ENCODE assay signal across 9 cellular contexts in the genomic region with DNA sequence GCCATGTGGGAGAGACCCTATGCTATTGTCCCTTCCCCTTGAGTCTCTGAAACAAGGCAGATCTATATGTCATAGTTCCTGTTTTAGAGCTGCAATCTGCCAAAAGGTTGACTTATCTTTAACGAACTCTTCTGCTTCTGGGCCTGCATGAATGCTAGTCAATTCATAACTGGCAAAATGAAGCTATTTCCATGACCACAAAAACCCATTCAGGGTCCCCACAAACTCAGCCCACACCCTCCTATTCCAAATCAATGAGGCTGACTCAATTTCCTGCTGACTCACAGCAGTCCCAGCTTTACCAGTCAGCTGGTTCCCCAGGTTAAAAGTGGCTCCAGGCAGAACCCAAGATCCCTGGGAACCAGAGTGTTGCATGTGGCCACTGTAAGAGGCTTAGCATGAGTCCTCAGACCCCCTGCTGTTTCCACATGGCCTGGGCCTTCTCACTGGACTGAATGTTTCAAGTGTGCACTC. TPM values are rescaled to one million over a fixed set of nuclear protein-coding genes. Genes with fewer than 3 reads are reported as not detected.
DNase-seq lines count a peak whose midpoint lies in the region; ATAC-seq, FAIRE-seq and TF ChIP-seq lines count a peak whose summit lies in the region.
"Had no signal": no experiment of that assay in that cellular context is flagged by ENCODE, and none has a peak within 500 bp of the region (broad histone marks: within the 10 kb centered on the region; RNA-seq: fewer than 3 reads in every experiment).

No MANE protein-coding gene starts in this region.

- POLR2A ChIA-PET in H1 (lab: Charles Lee; ENCODE audit: partially characterized antibody): no interaction called here
- POLR2A ChIA-PET in T-cell (lab: Charles Lee): no interaction called here

- H3K9me3 ChIP-seq in H1 (ENCODE audit: insufficient read depth in 2 of 2, low read depth in 1 of 2, low read length in 1 of 2): no peaks in the 10 kb centered on the region

- H4K91ac ChIP-seq in H1 (replicated peaks; ENCODE audit: insufficient read length, low read length): no peak overlapping the region

- no peak for TF ChIP-seq CTCF in GM12865 (IDR thresholded peaks at IDR 0.05; ENCODE audit: insufficient read depth, low read depth, low read length, missing control alignments)
- no peak for TF ChIP-seq CTCF in H1 (IDR thresholded peaks at IDR 0.05; ENCODE audit: control extremely low read depth in 1 of 3, insufficient read depth in 1 of 3, low read depth in 1 of 3, low read length in 3 of 3)

- peak overlapping the region; percentile 35; the same call in 1 of the 2 replicates for H2AFZ ChIP-seq in H1 (ENCODE audit: low read length)

- H3K4me2 ChIP-seq in H1 (ENCODE audit: insufficient read depth in 1 of 2, low read depth in 2 of 2, low read length in 2 of 2): no peak overlapping the region

- no peak overlapping the region; the same call in 1 of the 2 replicates for H2BK5ac ChIP-seq in H1 (ENCODE audit: low read depth, low read length)

- no peak overlapping the region for H3K56ac ChIP-seq in H1 (replicated peaks; ENCODE audit: insufficient read length, low read depth, low read length)

- H3K79me2 ChIP-seq in H1 (ENCODE audit: control insufficient read depth in 1 of 2, insufficient read depth in 2 of 2, low read length in 2 of 2): no peaks in the 10 kb centered on the region

- H3K14ac ChIP-seq in H1 (ENCODE audit: insufficient read length): no peak overlapping the region

- no peak overlapping the region for H3K27ac ChIP-seq in H1 (ENCODE audit: low read depth, low read length)

- H4K8ac ChIP-seq in H1 (ENCODE audit: extremely low read depth, insufficient read depth, low read length): no peak overlapping the region

- no peak overlapping the region for H2BK20ac ChIP-seq in H1 (ENCODE audit: low read length)

- H2BK15ac ChIP-seq in H1 (ENCODE audit: low read length): no peak overlapping the region

- CTCF ChIA-PET in H1 (lab: Charles Lee; ENCODE audit: partially characterized antibody) (interaction anchor here (0.6 to 1.2 kb wide), 6 partner anchors 13 to 292 kb away, joined by 3 to 6 read pairs (median 3); no protein-coding TSS in a partner anchor), T-cell (lab: Charles Lee) (no interaction called here)

- H3K4me3 ChIP-seq in GM12865 (ENCODE audit: low read depth, low read length): no peak overlapping the region
- no peak overlapping the region for H3K4me3 ChIP-seq in H1 (ENCODE audit: extremely low read depth in 1 of 4, insufficient read depth in 2 of 4, low read depth in 3 of 4, low read length in 4 of 4)
- H3K4me3 ChIP-seq: K562 had no signal

- H2BK12ac ChIP-seq in H1 (ENCODE audit: low read depth, low read length): peak overlapping the region; percentile 51; the same call in 1 of the 2 replicates

- TF ChIP-seq EP300 in H1 (IDR thresholded peaks at IDR 0.05; ENCODE audit: borderline replicate concordance in 1 of 2, low read depth in 2 of 2, low read length in 2 of 2): no peak

- no peaks in the 10 kb centered on the region for H3K36me3 Mint-ChIP-seq in T-cell

- TF ChIP-seq POLR2A in H1 (IDR thresholded peaks at IDR 0.05; ENCODE audit: control extremely low read depth in 1 of 2, low read depth in 2 of 2, low read length in 2 of 2): no peak

- H3K4ac ChIP-seq in H1 (replicated peaks; ENCODE audit: insufficient read length, low read depth, low read length): no peak overlapping the region

- no peaks in the 10 kb centered on the region for H4K20me1 ChIP-seq in H1 (replicated peaks in 1 of 2; ENCODE audit: control insufficient read depth in 1 of 2, insufficient read depth in 2 of 2, low read length in 2 of 2)

- FAIRE-seq in H1 (lab: Jason Lieb, UNC): no peak
- FAIRE-seq: K562 had no signal

- DNase-seq in GM12865 (ENCODE audit: low read depth) (peak; percentile 71), HS-27A (ENCODE audit: low read depth) (peak; percentile 61), H1 (ENCODE audit: low read depth in 1 of 2, low spot score in 2 of 2) (peak in 1 of 2 experiments; percentile 21), ureter (ENCODE audit: low spot score) (no peak), T-cell (no peak), NCI-H345 (lab: John Stamatoyannopoulos, UW) (no peak), NCI-H510A treated with DMSO at 0.1 percent for 48 hours (lab: John Stamatoyannopoulos, UW) (no peak)

- H2BK120ac ChIP-seq in H1 (replicated peaks; ENCODE audit: low read depth, low read length): no peak overlapping the region

- no peak overlapping the region for H3K4me3 Mint-ChIP-seq in T-cell

- WGBS in H1 (ENCODE audit: extremely low coverage in 1 of 2, insufficient coverage in 1 of 2, insufficient read length in 1 of 2, insufficient replicate concordance in 2 of 2, low coverage in 1 of 2, low lambda C conversion rate in 2 of 2, missing lambda C conversion rate in 1 of 2), 2 experiments: 88% methylated on average over 1 of the region's 1 CpG; no CpG with 5 or more reads in 1 of the 2 experiments

- no peaks in the 10 kb centered on the region for H3K4me1 Mint-ChIP-seq in T-cell

- no peak overlapping the region for H3K9ac ChIP-seq in H1 (replicated peaks in 1 of 4; ENCODE audit: extremely low read depth in 1 of 4, low read depth in 3 of 4, low read length in 3 of 4)

- no peaks in the 10 kb centered on the region for H3K36me3 ChIP-seq in H1 (ENCODE audit: control insufficient read depth in 2 of 4, insufficient read depth in 4 of 4, low read length in 3 of 4)

- peak; percentile 68 for ATAC-seq in GM21619 (IDR thresholded peaks at IDR 0.05; ENCODE audit: unreplicated experiment)
- ATAC-seq in T-cell (replicated peaks in 1 of 4): no peak
- ATAC-seq: K562 had no signal

- H3K27ac Mint-ChIP-seq in T-cell: no peak overlapping the region

- H3K9me3 Mint-ChIP-seq in T-cell: peaks cover 0 to 8% (median 4%) of the 10 kb centered on the region in 3 donors

- H2AK5ac ChIP-seq in H1 (ENCODE audit: low read depth, low read length): no peak overlapping the region

- H3K18ac ChIP-seq in H1 (ENCODE audit: extremely low read depth, low read length): no peak overlapping the region; the same call in 1 of the 2 replicates

- no peaks in the 10 kb centered on the region for H3K27me3 ChIP-seq in H1 (replicated peaks in 1 of 4; ENCODE audit: control insufficient read depth in 3 of 4, extremely low read depth in 1 of 4, insufficient read depth in 3 of 4, low read length in 3 of 4)

- H3K23me2 ChIP-seq in H1 (ENCODE audit: low read depth, low read length): no peaks in the 10 kb centered on the region

- no peak for TF ChIP-seq RAD21 in H1 (IDR thresholded peaks at IDR 0.05 in 1 of 2, conservative IDR thresholded peaks at IDR 0.05 in 1 of 2; ENCODE audit: low read depth in 2 of 2, low read length in 2 of 2)

- no peak overlapping the region for H3K23ac ChIP-seq in H1 (ENCODE audit: insufficient read length)

- H3K27me3 Mint-ChIP-seq in T-cell: peaks cover 0 to 11% of the 10 kb centered on the region in 2 donors

- H4K5ac ChIP-seq in H1 (ENCODE audit: insufficient read length, low read depth, low read length): no peak overlapping the region

- peaks cover 0 to 4% (median 2%) of the 10 kb centered on the region in 4 experiments; a peak in 2 of 7 replicates for H3K4me1 ChIP-seq in H1 (replicated peaks in 1 of 4; ENCODE audit: control insufficient read depth in 3 of 4, insufficient read depth in 4 of 4, low read length in 3 of 4)

- no peaks in the 10 kb centered on the region for H3K79me1 ChIP-seq in H1 (ENCODE audit: low read depth, low read length)

TF ChIP-seq in H1, 55 proteins besides CTCF, POLR2A, EP300 and RAD21:
- TF ChIP-seq SAP30 (IDR thresholded peaks at IDR 0.05; ENCODE audit: insufficient read depth, insufficient replicate concordance, low read length) (no peak), JUND (IDR thresholded peaks at IDR 0.05; ENCODE audit: low read length) (no peak), FOSL1 (IDR thresholded peaks at IDR 0.05; ENCODE audit: insufficient read depth, low read depth, low read length) (no peak), RBBP5 (IDR thresholded peaks at IDR 0.05; ENCODE audit: borderline replicate concordance, low read depth, low read length) (no peak), KDM1A (IDR thresholded peaks at IDR 0.05; ENCODE audit: borderline replicate concordance, low read length) (no peak), RFX5 (IDR thresholded peaks at IDR 0.05; ENCODE audit: borderline replicate concordance, low read depth, low read length) (no peak), GTF2F1 (IDR thresholded peaks at IDR 0.05; ENCODE audit: borderline replicate concordance, low read depth, low read length) (no peak), SIRT6 (IDR thresholded peaks at IDR 0.05; ENCODE audit: low read length) (no peak), JUN (IDR thresholded peaks at IDR 0.05; ENCODE audit: low read depth, low read length) (no peak), ASH2L (IDR thresholded peaks at IDR 0.05; ENCODE audit: low read length) (no peak)

RNA-seq across cellular contexts. Expression of a gene that starts 25.2 kb away (rescaled TPM):
- 4.9 and 5.5 TPM in 2 replicates for total RNA-seq in H1 (2021; fragmentation: NEBNext Ultra II Directional; extraction: Animal tissue kit (Norgen Biotek cat#: 25700))
- 4.9 and 10.4 TPM in 2 replicates for polyA plus RNA-seq in H1 (2011; rRNA removed)
- 3.9 TPM for polyA plus RNA-seq in H1 (2011; cell fraction: cytosol; rRNA removed)
- polyA plus RNA-seq in H1 (2011; cell fraction: nucleus; rRNA removed): 5.6 TPM
- 6.3 to 13.6 TPM (median 10.4 TPM) in 4 replicates for polyA plus RNA-seq in H1 (2012, experiment 1 of 2)
- 6.9 TPM for polyA plus RNA-seq in H1 (2012, experiment 2 of 2)
- 14.2 TPM for polyA plus RNA-seq in H1 (2013, experiment 1 of 2)
- 15.8 TPM for polyA plus RNA-seq in H1 (2013, experiment 2 of 2)
- polyA minus RNA-seq in H1 (2011; rRNA and poly(A)+ RNA removed): 0.78 and 1.5 TPM in 2 replicates
- 4.7 TPM for polyA minus RNA-seq in H1 (2011; cell fraction: cytosol; rRNA and poly(A)+ RNA removed)
- polyA minus RNA-seq in H1 (2011; cell fraction: nucleus; rRNA and poly(A)+ RNA removed): 3.3 TPM
- total RNA-seq in ureter (46.0 TPM), T-cell (under 1 TPM in 3 of 5 donors, not detected in 2; 0.23 to 0.35 (median 0.28) TPM)

Comparison
In these comparisons a context has a peak if more than half of its experiments do, and no peak if none do; other contexts are left out.
1. DNase-seq: peak in GM12865 (single experiment) and HS-27A (single experiment); none in ureter (single experiment), T-cell (0 of 34), NCI-H345 (single experiment) and NCI-H510A treated with DMSO at 0.1 percent for 48 hours (single experiment).